Comparison of ENCODE assay signal across 8 cellular contexts in genomic region chr2:166106431-166107015, GRCh38. TPM values are rescaled to one million over a fixed set of nuclear protein-coding genes. Genes with fewer than 3 reads are reported as not detected.
DNase-seq lines count a peak whose midpoint lies in the region; ATAC-seq and TF ChIP-seq lines count a peak whose summit lies in the region.

No MANE protein-coding gene starts in this region.

- DNase-seq in AG10803 (ENCODE audit: low read depth) (no peak), H7 (peak; percentile 38), NCI-H69 (lab: John Stamatoyannopoulos, UW) (peak; percentile 82), fibroblast of villous mesenchyme (ENCODE audit: low read depth) (no peak), ureter (ENCODE audit: low spot score) (no peak)
- DNase-seq in stimulated activated CD4-positive, alpha-beta T cell treated with anti-CD3 and anti-CD28 coated beads, Interleukin-2, amount 100 ng/mL, for 24 hours = no peak
- DNase-seq in activated CD4-positive, alpha-beta T cell treated with anti-CD3 and anti-CD28 coated beads for 48 hours = no peak

- H3K27me3 ChIP-seq in H7 (ENCODE audit: control insufficient read depth, insufficient read depth, low read length) = no peaks in the 10 kb centered on the region

- no peak for ATAC-seq in HG03432 (IDR thresholded peaks at IDR 0.05; ENCODE audit: unreplicated experiment)

- H3K36me3 ChIP-seq in H7 (replicated peaks; ENCODE audit: control insufficient read depth, insufficient read depth, low read length) = no peaks in the 10 kb centered on the region

- no peak overlapping the region for H3K4me3 ChIP-seq in AG10803 (ENCODE audit: low read length)
- no peak overlapping the region for H3K4me3 ChIP-seq in H7 (ENCODE audit: insufficient read depth, low read depth, low read length)
- H3K4me3 ChIP-seq in fibroblast of villous mesenchyme (ENCODE audit: low read depth, low read length) = no peak overlapping the region

- peak; percentile 20; the same call in 1 of the 2 replicates for TF ChIP-seq CTCF in AG10803 (conservative IDR thresholded peaks at IDR 0.05; ENCODE audit: low read length)
- peak; percentile 34 for TF ChIP-seq CTCF in fibroblast of villous mesenchyme (IDR thresholded peaks at IDR 0.05; ENCODE audit: insufficient read depth, low read depth, low read length)

RNA-seq across cellular contexts. Expression of gene SCN1A, which starts 21.3 kb away (rescaled TPM):
- total RNA-seq in H7 (2014; rRNA removed; shearing (Covaris generic)) = 0.07 and 0.10 TPM in 2 replicates
- total RNA-seq in fibroblast of villous mesenchyme = under 0.01 TPM in 1 of 2 replicates, not detected in the other
- total RNA-seq in ureter = not detected

Comparison
In these comparisons a context has a peak if more than half of its experiments do, and no peak if none do; other contexts are left out.
1. DNase-seq: peak in H7 (single experiment) and NCI-H69 (single experiment); none in AG10803 (single experiment), fibroblast of villous mesenchyme (single experiment), stimulated activated CD4-positive, alpha-beta T cell treated with anti-CD3 and anti-CD28 coated beads, Interleukin-2, amount 100 ng/mL, for 24 hours (0 of 2), activated CD4-positive, alpha-beta T cell treated with anti-CD3 and anti-CD28 coated beads for 48 hours (single experiment) and ureter (single experiment).